1 cellular context compared by ENCODE assay signal in genomic region chr12:42277426-42278115, GRCh38.
TF ChIP-seq lines count a peak whose summit lies in the region.

No MANE protein-coding gene starts in this region.

TF ChIP-seq in HepG2, 621 proteins besides CTCF, POLR2A, EP300 and RAD21:
- no peak for TF ChIP-seq ZSCAN12 (CRISPR knock-in tag; IDR thresholded peaks at IDR 0.05)
- no peak for TF ChIP-seq GATA4 (IDR thresholded peaks at IDR 0.05; ENCODE audit: borderline replicate concordance, low read depth)
- TF ChIP-seq FOXP4 (CRISPR knock-in tag; IDR thresholded peaks at IDR 0.05) = no peak
- no peak for TF ChIP-seq ZNF839 (CRISPR knock-in tag; IDR thresholded peaks at IDR 0.05; ENCODE audit: borderline replicate concordance)
- TF ChIP-seq TOPORS (CRISPR knock-in tag; IDR thresholded peaks at IDR 0.05) = no peak
- TF ChIP-seq ZNF230 (CRISPR knock-in tag; IDR thresholded peaks at IDR 0.05) = no peak
- TF ChIP-seq FOSL1 (CRISPR knock-in tag; IDR thresholded peaks at IDR 0.05; ENCODE audit: borderline replicate concordance) = no peak
- TF ChIP-seq ZNF468 (CRISPR knock-in tag; IDR thresholded peaks at IDR 0.05) = no peak
- no peak for TF ChIP-seq ZNF446 (CRISPR knock-in tag; IDR thresholded peaks at IDR 0.05)
- TF ChIP-seq IKZF5 (CRISPR knock-in tag; IDR thresholded peaks at IDR 0.05) = no peak
- no peak for TF ChIP-seq PAX8 (CRISPR knock-in tag; IDR thresholded peaks at IDR 0.05; ENCODE audit: borderline replicate concordance)
- no peak for TF ChIP-seq GATAD1 (CRISPR knock-in tag; IDR thresholded peaks at IDR 0.05)
- TF ChIP-seq ZNF260 (CRISPR knock-in tag; IDR thresholded peaks at IDR 0.05; ENCODE audit: borderline replicate concordance, low read depth) = no peak
- TF ChIP-seq ATF5 (CRISPR knock-in tag; IDR thresholded peaks at IDR 0.05; ENCODE audit: low read depth) = no peak
